In the genomic region with DNA sequence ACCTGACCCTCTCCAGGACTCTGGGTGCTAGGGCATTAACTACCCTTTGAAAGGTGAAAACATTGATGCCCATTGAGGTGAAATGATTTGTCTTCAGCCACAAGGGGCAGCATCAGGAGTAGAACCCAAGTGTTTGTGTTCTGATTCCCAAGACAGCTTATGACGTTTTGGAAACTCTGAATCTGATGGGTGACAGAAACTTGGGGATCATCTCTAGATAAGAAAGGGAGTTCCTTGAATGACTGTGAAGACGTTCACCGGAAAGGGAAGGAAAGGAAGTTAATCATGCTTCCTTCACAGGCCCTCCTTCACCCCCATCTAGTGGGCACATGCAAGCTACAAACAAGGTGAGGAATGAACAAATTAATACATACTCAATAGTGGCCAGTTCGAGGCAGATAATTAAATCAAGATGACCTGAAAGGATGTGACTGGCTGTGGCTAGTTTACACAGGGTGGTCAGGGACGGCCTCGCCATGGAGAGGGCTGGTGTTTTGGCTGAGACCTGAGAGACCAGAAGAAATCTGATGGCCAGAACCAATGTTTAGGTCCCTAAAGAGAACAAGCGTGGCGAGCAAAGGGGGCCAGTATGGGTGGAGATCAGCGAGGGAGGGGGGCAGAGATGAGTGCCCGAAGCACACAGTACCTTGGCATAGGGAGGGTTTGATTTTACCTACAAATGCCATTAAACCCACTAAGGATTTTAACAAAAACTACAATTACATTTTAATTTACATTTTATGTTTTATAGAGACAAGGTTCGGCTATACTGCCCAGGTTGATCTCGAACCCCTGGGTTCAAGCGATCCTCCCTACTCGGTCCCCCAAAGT, we compare ENCODE assay signal across 1 cellular context.
TF ChIP-seq lines count a peak whose summit lies in the region.

No MANE protein-coding gene starts in this region.

TF ChIP-seq in K562, 482 proteins besides CTCF, POLR2A, EP300 and RAD21 (continues in another document):
- TF ChIP-seq SMARCA4 (IDR thresholded peaks at IDR 0.05) (peak; percentile 78; the same call in 1 of the 2 replicates), MTA1 (IDR thresholded peaks at IDR 0.05; ENCODE audit: borderline replicate concordance) (peak; percentile 67; the same call in 1 of the 2 replicates), FOXK2 (conservative IDR thresholded peaks at IDR 0.05 in 1 of 2, IDR thresholded peaks at IDR 0.05 in 1 of 2; ENCODE audit: low read depth in 2 of 2) (peak in 1 of 2 experiments; percentile 40; a peak in 1 of 4 replicates), POLR2AphosphoS2 (IDR thresholded peaks at IDR 0.05; ENCODE audit: low read length) (no peak), SOX6 (IDR thresholded peaks at IDR 0.05) (peak; percentile 64; the same call in 1 of the 2 replicates), C11orf30 (IDR thresholded peaks at IDR 0.05; ENCODE audit: low read depth) (no peak), ZNF584 (CRISPR knock-in tag; IDR thresholded peaks at IDR 0.05; ENCODE audit: low read depth) (peak; percentile 71; the same call in 1 of the 2 replicates), FOSL1 (tag; conservative IDR thresholded peaks at IDR 0.05) (peak; percentile 96), MED1 (CRISPR knock-in tag; IDR thresholded peaks at IDR 0.05; ENCODE audit: borderline replicate concordance) (no peak), HDAC8 (tag; IDR thresholded peaks at IDR 0.05) (0 out of 2 replicates have a peak, but pooled peaks have one; percentile 20), ARID1B (IDR thresholded peaks at IDR 0.05) (peak; percentile 66), ELF1 (tag; IDR thresholded peaks at IDR 0.05) (peak; percentile 66; the same call in 1 of the 2 replicates), KDM1A (IDR thresholded peaks at IDR 0.05) (peak; percentile 29 to 60; a peak in 3 of 4 replicates), GTF2E2 (tag; IDR thresholded peaks at IDR 0.05) (0 out of 2 replicates have a peak, but pooled peaks have one; percentile 43), YY1 (IDR thresholded peaks at IDR 0.05; ENCODE audit: borderline replicate concordance in 1 of 3, control insufficient read depth in 1 of 3, extremely low read depth in 1 of 3, insufficient read depth in 3 of 3, insufficient read length in 1 of 3, insufficient replicate concordance in 2 of 3, low read depth in 1 of 3, low read length in 2 of 3) (no peak), BACH1 (tag; IDR thresholded peaks at IDR 0.05) (0 out of 2 replicates have a peak, but pooled peaks have one; percentile 55), GATA2 (CRISPR knock-in tag; IDR thresholded peaks at IDR 0.05) (peak; percentile 46; the same call in 1 of the 2 replicates), ZNF121 (CRISPR knock-in tag; conservative IDR thresholded peaks at IDR 0.05) (no peak), CTBP1 (IDR thresholded peaks at IDR 0.05; ENCODE audit: borderline replicate concordance) (peak; percentile 82), ZNF124 (CRISPR knock-in tag; IDR thresholded peaks at IDR 0.05) (no peak), FUS (optimal IDR thresholded peaks at IDR 0.05; ENCODE audit: low read depth, low read length) (no peak), ZNF143 (CRISPR knock-in tag; IDR thresholded peaks at IDR 0.05) (no peak), MTA3 (IDR thresholded peaks at IDR 0.05; ENCODE audit: borderline replicate concordance) (peak; percentile 58; the same call in 1 of the 2 replicates), HNRNPLL (IDR thresholded peaks at IDR 0.05; ENCODE audit: low read depth, low read length, poor library complexity, severe bottlenecking) (no peak), NR2C1 (IDR thresholded peaks at IDR 0.05) (no peak), NR2C1 (tag; IDR thresholded peaks at IDR 0.05) (0 out of 2 replicates have a peak, but pooled peaks have one; percentile 15)
- TF ChIP-seq, protein P1, sequence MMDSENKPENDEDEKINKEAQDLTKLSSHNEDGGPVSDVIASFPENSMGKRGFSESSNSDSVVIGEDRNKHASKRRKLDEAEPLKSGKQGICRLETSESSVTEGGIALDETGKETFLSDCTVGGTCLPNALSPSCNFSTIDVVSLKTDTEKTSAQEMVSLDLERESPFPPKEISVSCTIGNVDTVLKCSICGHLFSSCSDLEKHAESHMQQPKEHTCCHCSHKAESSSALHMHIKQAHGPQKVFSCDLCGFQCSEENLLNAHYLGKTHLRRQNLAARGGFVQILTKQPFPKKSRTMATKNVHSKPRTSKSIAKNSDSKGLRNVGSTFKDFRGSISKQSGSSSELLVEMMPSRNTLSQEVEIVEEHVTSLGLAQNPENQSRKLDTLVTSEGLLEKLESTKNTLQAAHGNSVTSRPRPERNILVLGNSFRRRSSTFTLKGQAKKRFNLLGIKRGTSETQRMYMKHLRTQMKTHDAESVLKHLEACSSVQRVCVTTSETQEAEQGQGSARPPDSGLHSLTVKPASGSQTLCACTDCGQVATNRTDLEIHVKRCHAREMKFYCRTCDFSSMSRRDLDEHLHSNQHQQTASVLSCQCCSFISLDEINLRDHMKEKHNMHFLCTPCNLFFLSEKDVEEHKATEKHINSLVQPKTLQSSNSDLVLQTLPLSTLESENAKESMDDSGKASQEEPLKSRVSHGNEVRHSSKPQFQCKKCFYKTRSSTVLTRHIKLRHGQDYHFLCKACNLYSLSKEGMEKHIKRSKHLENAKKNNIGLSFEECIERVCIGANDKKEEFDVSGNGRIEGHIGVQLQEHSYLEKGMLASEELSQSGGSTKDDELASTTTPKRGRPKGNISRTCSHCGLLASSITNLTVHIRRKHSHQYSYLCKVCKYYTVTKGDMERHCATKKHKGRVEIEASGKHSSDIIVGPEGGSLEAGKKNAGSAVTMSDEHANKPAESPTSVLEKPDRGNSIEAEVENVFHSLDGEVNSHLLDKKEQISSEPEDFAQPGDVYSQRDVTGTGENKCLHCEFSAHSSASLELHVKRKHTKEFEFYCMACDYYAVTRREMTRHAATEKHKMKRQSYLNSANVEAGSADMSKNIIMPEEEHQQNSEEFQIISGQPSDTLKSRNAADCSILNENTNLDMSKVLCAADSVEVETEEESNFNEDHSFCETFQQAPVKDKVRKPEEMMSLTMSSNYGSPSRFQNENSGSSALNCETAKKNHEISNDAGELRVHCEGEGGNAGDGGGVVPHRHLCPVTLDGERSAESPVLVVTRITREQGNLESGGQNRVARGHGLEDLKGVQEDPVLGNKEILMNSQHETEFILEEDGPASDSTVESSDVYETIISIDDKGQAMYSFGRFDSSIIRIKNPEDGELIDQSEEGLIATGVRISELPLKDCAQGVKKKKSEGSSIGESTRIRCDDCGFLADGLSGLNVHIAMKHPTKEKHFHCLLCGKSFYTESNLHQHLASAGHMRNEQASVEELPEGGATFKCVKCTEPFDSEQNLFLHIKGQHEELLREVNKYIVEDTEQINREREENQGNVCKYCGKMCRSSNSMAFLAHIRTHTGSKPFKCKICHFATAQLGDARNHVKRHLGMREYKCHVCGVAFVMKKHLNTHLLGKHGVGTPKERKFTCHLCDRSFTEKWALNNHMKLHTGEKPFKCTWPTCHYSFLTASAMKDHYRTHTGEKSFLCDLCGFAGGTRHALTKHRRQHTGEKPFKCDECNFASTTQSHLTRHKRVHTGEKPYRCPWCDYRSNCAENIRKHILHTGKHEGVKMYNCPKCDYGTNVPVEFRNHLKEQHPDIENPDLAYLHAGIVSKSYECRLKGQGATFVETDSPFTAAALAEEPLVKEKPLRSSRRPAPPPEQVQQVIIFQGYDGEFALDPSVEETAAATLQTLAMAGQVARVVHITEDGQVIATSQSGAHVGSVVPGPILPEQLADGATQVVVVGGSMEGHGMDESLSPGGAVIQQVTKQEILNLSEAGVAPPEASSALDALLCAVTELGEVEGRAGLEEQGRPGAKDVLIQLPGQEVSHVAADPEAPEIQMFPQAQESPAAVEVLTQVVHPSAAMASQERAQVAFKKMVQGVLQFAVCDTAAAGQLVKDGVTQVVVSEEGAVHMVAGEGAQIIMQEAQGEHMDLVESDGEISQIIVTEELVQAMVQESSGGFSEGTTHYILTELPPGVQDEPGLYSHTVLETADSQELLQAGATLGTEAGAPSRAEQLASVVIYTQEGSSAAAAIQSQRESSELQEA (IDR thresholded peaks at IDR 0.05; ENCODE audit: low read depth): no peak
- TF ChIP-seq, protein P2, sequence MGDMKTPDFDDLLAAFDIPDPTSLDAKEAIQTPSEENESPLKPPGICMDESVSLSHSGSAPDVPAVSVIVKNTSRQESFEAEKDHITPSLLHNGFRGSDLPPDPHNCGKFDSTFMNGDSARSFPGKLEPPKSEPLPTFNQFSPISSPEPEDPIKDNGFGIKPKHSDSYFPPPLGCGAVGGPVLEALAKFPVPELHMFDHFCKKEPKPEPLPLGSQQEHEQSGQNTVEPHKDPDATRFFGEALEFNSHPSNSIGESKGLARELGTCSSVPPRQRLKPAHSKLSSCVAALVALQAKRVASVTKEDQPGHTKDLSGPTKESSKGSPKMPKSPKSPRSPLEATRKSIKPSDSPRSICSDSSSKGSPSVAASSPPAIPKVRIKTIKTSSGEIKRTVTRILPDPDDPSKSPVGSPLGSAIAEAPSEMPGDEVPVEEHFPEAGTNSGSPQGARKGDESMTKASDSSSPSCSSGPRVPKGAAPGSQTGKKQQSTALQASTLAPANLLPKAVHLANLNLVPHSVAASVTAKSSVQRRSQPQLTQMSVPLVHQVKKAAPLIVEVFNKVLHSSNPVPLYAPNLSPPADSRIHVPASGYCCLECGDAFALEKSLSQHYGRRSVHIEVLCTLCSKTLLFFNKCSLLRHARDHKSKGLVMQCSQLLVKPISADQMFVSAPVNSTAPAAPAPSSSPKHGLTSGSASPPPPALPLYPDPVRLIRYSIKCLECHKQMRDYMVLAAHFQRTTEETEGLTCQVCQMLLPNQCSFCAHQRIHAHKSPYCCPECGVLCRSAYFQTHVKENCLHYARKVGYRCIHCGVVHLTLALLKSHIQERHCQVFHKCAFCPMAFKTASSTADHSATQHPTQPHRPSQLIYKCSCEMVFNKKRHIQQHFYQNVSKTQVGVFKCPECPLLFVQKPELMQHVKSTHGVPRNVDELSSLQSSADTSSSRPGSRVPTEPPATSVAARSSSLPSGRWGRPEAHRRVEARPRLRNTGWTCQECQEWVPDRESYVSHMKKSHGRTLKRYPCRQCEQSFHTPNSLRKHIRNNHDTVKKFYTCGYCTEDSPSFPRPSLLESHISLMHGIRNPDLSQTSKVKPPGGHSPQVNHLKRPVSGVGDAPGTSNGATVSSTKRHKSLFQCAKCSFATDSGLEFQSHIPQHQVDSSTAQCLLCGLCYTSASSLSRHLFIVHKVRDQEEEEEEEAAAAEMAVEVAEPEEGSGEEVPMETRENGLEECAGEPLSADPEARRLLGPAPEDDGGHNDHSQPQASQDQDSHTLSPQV (IDR thresholded peaks at IDR 0.05): peak; percentile 81
- TF ChIP-seq, protein P3, sequence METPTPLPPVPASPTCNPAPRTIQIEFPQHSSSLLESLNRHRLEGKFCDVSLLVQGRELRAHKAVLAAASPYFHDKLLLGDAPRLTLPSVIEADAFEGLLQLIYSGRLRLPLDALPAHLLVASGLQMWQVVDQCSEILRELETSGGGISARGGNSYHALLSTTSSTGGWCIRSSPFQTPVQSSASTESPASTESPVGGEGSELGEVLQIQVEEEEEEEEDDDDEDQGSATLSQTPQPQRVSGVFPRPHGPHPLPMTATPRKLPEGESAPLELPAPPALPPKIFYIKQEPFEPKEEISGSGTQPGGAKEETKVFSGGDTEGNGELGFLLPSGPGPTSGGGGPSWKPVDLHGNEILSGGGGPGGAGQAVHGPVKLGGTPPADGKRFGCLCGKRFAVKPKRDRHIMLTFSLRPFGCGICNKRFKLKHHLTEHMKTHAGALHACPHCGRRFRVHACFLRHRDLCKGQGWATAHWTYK (CRISPR knock-in tag; IDR thresholded peaks at IDR 0.05): peak; percentile 28; the same call in 1 of the 2 replicates
- TF ChIP-seq, protein P4, sequence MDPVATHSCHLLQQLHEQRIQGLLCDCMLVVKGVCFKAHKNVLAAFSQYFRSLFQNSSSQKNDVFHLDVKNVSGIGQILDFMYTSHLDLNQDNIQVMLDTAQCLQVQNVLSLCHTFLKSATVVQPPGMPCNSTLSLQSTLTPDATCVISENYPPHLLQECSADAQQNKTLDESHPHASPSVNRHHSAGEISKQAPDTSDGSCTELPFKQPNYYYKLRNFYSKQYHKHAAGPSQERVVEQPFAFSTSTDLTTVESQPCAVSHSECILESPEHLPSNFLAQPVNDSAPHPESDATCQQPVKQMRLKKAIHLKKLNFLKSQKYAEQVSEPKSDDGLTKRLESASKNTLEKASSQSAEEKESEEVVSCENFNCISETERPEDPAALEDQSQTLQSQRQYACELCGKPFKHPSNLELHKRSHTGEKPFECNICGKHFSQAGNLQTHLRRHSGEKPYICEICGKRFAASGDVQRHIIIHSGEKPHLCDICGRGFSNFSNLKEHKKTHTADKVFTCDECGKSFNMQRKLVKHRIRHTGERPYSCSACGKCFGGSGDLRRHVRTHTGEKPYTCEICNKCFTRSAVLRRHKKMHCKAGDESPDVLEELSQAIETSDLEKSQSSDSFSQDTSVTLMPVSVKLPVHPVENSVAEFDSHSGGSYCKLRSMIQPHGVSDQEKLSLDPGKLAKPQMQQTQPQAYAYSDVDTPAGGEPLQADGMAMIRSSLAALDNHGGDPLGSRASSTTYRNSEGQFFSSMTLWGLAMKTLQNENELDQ (CRISPR knock-in tag; IDR thresholded peaks at IDR 0.05; ENCODE audit: borderline replicate concordance): no peak
- TF ChIP-seq, protein P5, sequence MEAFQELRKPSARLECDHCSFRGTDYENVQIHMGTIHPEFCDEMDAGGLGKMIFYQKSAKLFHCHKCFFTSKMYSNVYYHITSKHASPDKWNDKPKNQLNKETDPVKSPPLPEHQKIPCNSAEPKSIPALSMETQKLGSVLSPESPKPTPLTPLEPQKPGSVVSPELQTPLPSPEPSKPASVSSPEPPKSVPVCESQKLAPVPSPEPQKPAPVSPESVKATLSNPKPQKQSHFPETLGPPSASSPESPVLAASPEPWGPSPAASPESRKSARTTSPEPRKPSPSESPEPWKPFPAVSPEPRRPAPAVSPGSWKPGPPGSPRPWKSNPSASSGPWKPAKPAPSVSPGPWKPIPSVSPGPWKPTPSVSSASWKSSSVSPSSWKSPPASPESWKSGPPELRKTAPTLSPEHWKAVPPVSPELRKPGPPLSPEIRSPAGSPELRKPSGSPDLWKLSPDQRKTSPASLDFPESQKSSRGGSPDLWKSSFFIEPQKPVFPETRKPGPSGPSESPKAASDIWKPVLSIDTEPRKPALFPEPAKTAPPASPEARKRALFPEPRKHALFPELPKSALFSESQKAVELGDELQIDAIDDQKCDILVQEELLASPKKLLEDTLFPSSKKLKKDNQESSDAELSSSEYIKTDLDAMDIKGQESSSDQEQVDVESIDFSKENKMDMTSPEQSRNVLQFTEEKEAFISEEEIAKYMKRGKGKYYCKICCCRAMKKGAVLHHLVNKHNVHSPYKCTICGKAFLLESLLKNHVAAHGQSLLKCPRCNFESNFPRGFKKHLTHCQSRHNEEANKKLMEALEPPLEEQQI (IDR thresholded peaks at IDR 0.05): 0 out of 2 replicates have a peak, but pooled peaks have one; percentile 39
- TF ChIP-seq, protein P6, sequence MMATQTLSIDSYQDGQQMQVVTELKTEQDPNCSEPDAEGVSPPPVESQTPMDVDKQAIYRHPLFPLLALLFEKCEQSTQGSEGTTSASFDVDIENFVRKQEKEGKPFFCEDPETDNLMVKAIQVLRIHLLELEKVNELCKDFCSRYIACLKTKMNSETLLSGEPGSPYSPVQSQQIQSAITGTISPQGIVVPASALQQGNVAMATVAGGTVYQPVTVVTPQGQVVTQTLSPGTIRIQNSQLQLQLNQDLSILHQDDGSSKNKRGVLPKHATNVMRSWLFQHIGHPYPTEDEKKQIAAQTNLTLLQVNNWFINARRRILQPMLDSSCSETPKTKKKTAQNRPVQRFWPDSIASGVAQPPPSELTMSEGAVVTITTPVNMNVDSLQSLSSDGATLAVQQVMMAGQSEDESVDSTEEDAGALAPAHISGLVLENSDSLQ (IDR thresholded peaks at IDR 0.05): peak; percentile 82
